In the genomic region with DNA sequence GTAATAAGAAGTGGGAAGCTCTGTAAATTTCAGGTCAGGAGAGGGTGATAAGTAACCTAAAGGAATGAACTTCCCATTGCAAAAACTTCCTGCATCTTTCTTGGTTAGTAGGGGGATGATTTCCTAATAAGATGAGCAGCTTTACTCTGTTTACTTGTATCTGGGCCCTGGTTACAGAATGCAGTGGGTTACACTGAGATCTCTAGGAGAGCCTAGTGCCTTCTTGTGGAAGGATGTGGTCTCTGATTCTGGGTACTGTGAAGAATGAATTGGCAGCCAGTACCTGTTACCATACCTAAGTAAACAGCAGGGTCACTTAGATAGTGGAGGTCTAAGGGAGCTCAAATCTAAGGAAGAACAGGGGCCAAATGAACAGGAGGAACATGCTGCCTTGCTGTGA, we compare ENCODE assay signal across 15 cellular contexts.
DNase-seq lines count a peak whose midpoint lies in the region; ATAC-seq lines count a peak whose summit lies in the region.
"Had no signal": no experiment of that assay in that cellular context is flagged by ENCODE, and none has a peak within 500 bp of the region (broad histone marks: within the 10 kb centered on the region; RNA-seq: fewer than 3 reads in every experiment).

No MANE protein-coding gene starts in this region.

- H3K4me3 Mint-ChIP-seq in activated naive CD8-positive, alpha-beta T cell treated with anti-CD3 and anti-CD28 coated beads for 36 hours = peak overlapping the region; percentile 37
- H3K4me3 Mint-ChIP-seq in naive thymus-derived CD8-positive, alpha-beta T cell = peak overlapping the region; percentile 48 to 91 (median 78)
- H3K4me3 Mint-ChIP-seq: nephron; stimulated activated memory B cell treated with anti-CD40 and anti-IgM and Interleukin-4, amounts not matched to agents 10 μg/mL and 1 μg/mL and 100 μg/mL, for 72 hours had no signal

- peaks cover 18% of the 10 kb centered on the region for H3K36me3 Mint-ChIP-seq in activated naive CD8-positive, alpha-beta T cell treated with anti-CD3 and anti-CD28 coated beads for 36 hours
- H3K36me3 Mint-ChIP-seq in naive thymus-derived CD8-positive, alpha-beta T cell = peaks cover 0 to 12% (median 0%) of the 10 kb centered on the region in 3 donors
- H3K36me3 Mint-ChIP-seq: stimulated activated memory B cell treated with anti-CD40 and anti-IgM and Interleukin-4, amounts not matched to agents 10 μg/mL and 1 μg/mL and 100 μg/mL, for 72 hours had no signal

- H3K27ac Mint-ChIP-seq in activated naive CD8-positive, alpha-beta T cell treated with anti-CD3 and anti-CD28 coated beads for 36 hours = peak overlapping the region; percentile 74
- peak overlapping the region; percentile 94 to 100 (median 98) for H3K27ac Mint-ChIP-seq in naive thymus-derived CD8-positive, alpha-beta T cell
- H3K27ac Mint-ChIP-seq: stimulated activated memory B cell treated with anti-CD40 and anti-IgM and Interleukin-4, amounts not matched to agents 10 μg/mL and 1 μg/mL and 100 μg/mL, for 72 hours had no signal

- H3K4me1 Mint-ChIP-seq in activated naive CD8-positive, alpha-beta T cell treated with anti-CD3 and anti-CD28 coated beads for 36 hours = peaks cover 71% of the 10 kb centered on the region
- H3K4me1 Mint-ChIP-seq in naive thymus-derived CD8-positive, alpha-beta T cell = peaks cover 28 to 80% (median 70%) of the 10 kb centered on the region in 4 donors

- H3K27me3 Mint-ChIP-seq in activated naive CD8-positive, alpha-beta T cell treated with anti-CD3 and anti-CD28 coated beads for 36 hours = no peaks in the 10 kb centered on the region
- no peaks in the 10 kb centered on the region for H3K27me3 Mint-ChIP-seq in naive thymus-derived CD8-positive, alpha-beta T cell

- peaks cover 1% of the 10 kb centered on the region for H3K9me3 Mint-ChIP-seq in activated naive CD8-positive, alpha-beta T cell treated with anti-CD3 and anti-CD28 coated beads for 36 hours
- H3K9me3 Mint-ChIP-seq in naive thymus-derived CD8-positive, alpha-beta T cell = peaks cover 0 to 6% (median 0%) of the 10 kb centered on the region in 9 donors
- H3K9me3 Mint-ChIP-seq: nephron; stimulated activated memory B cell treated with anti-CD40 and anti-IgM and Interleukin-4, amounts not matched to agents 10 μg/mL and 1 μg/mL and 100 μg/mL, for 72 hours had no signal

- ATAC-seq in HG03354 (IDR thresholded peaks at IDR 0.05; ENCODE audit: poor library complexity, severe bottlenecking, unreplicated experiment) (peak; percentile 14), HG03457 (IDR thresholded peaks at IDR 0.05; ENCODE audit: unreplicated experiment) (no peak)
- peak; percentile 86 to 93 for ATAC-seq in naive thymus-derived CD8-positive, alpha-beta T cell
- ATAC-seq: stimulated activated memory B cell treated with anti-CD40 and anti-IgM and Interleukin-4, amounts not matched to agents 10 μg/mL and 1 μg/mL and 100 μg/mL, for 72 hours had no signal

- DNase-seq in NCI-H2171 treated with DMSO at 0.1 percent for 48 hours (lab: John Stamatoyannopoulos, UW) (peak; percentile 21), NCI-H2171 (lab: John Stamatoyannopoulos, UW) (no peak), midbrain (lab: John Stamatoyannopoulos, UW) (no peak), DMS153 (lab: John Stamatoyannopoulos, UW) (no peak)
- peak; percentile 13 for DNase-seq in activated naive CD8-positive, alpha-beta T cell treated with anti-CD3 and anti-CD28 coated beads for 36 hours
- peak in 8 of 10 donors; percentile 15 to 90 (median 78) for DNase-seq in naive thymus-derived CD8-positive, alpha-beta T cell
- DNase-seq: DMS79 treated with DMSO at 0.1 percent for 48 hours; NCI-H1105 treated with DMSO at 0.1 percent for 48 hours; NCI-H748 treated with DMSO at 0.1 percent for 48 hours; stimulated activated CD4-positive, alpha-beta T cell treated with anti-CD3 and anti-CD28 coated beads, Interleukin-15, amount 100 ng/mL, for 24 hours; SW 1271 had no signal

- POLR2A ChIA-PET in naive thymus-derived CD8-positive, alpha-beta T cell (lab: Charles Lee) = interaction anchor here (0.9 to 13.9 kb wide), 6 partner anchors 9 to 392 kb away, joined by 3 to 304 read pairs (median 8); a partner anchor contains a TSS

Comparison
In these comparisons a context has a peak if more than half of its experiments do, and no peak if none do; other contexts are left out.
1. DNase-seq: peak in NCI-H2171 treated with DMSO at 0.1 percent for 48 hours (single experiment), activated naive CD8-positive, alpha-beta T cell treated with anti-CD3 and anti-CD28 coated beads for 36 hours (single experiment) and naive thymus-derived CD8-positive, alpha-beta T cell (8 of 10); none in NCI-H2171 (single experiment), midbrain (single experiment) and DMS153 (single experiment).